In genomic region chr19:55165952-55166529, GRCh38 we compare ENCODE assay signal across 8 cellular contexts.
DNase-seq lines count a peak whose midpoint lies in the region; ATAC-seq and TF ChIP-seq lines count a peak whose summit lies in the region.

No MANE protein-coding gene starts in this region.

- peak; percentile 67 for TF ChIP-seq CTCF in cardiac fibroblast (IDR thresholded peaks at IDR 0.05; ENCODE audit: low read depth, low read length)

- H3K4me3 ChIP-seq in cardiac fibroblast (replicated peaks in 1 of 2; ENCODE audit: low read depth in 2 of 2, low read length in 2 of 2) = peak overlapping the region; percentile 58 to 61

- DNase-seq in Ammon's horn (ENCODE audit: low spot score) = peak; percentile 64
- peak; percentile 67 for DNase-seq in NCI-H1436 treated with DMSO at 0.1 percent for 48 hours (lab: John Stamatoyannopoulos, UW)
- DNase-seq in SW480 (ENCODE audit: low spot score) = peak; percentile 98
- peak; percentile 77 to 79 for DNase-seq in cardiac fibroblast (ENCODE audit: low read depth in 2 of 2)
- DNase-seq in iris pigment epithelial cell (ENCODE audit: low read depth) = peak; percentile 83
- peak; percentile 33 for DNase-seq in smooth muscle cell of the brain vasculature (ENCODE audit: low read depth, low spot score)

- peak; percentile 17 for ATAC-seq in GM21529 (IDR thresholded peaks at IDR 0.05; ENCODE audit: unreplicated experiment)
- no peak for ATAC-seq in GM21423 (IDR thresholded peaks at IDR 0.05; ENCODE audit: unreplicated experiment)

Comparison
In these comparisons a context has a peak if more than half of its experiments do, and no peak if none do; other contexts are left out.
1. DNase-seq: peak in every context shown above with its lines; median percentile 98 in SW480; 83 in iris pigment epithelial cell; 78 in cardiac fibroblast; 67 in NCI-H1436 treated with DMSO at 0.1 percent for 48 hours; 64 in Ammon's horn; 33 in smooth muscle cell of the brain vasculature.